ENCODE assay signal across 8 cellular contexts in the genomic region with DNA sequence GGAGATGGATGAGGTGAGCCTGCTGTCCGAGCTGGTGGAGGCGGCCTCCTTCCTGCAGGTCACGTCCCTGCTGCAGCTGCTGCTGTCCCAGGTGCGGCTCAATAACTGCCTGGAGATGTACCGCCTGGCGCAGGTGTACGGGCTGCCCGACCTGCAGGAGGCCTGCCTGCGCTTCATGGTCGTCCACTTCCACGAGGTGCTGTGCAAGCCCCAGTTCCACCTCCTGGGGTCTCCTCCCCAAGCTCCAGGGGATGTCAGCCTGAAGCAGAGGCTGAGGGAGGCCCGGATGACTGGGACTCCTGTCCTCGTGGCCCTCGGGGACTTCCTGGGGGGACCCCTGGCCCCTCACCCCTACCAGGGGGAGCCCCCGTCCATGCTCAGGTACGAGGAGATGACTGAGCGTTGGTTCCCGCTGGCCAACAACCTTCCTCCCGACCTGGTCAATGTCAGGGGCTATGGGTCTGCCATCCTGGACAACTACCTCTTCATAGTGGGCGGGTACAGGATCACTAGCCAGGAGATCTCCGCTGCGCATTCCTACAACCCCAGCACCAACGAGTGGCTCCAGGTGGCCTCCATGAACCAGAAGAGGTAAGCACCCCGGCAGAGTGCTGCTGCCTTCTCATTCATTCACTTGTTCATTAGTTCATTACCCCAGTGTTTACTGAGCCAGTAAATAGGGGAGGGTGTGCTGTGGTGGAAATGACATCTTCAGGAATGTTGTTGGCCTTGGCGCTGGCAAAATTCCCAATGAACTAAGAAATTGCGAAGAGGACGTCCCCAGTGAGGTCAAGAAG. TPM values are rescaled to one million over a fixed set of nuclear protein-coding genes. Genes with fewer than 3 reads are reported as not detected.
DNase-seq lines count a peak whose midpoint lies in the region; ATAC-seq and TF ChIP-seq lines count a peak whose summit lies in the region.

No MANE protein-coding gene starts in this region.

- H3K4me1 ChIP-seq in right lobe of liver (peaks cover 0 to 7% (median 0%) of the 10 kb centered on the region in 4 donors), stomach (peaks cover 17 to 60% (median 39%) of the 10 kb centered on the region in 4 donors)

- intact Hi-C loops in right lobe of liver (cut with DNase I) (no loop called here), stomach (cut with DNase I; ENCODE audit: low total_unique reads) (no loop called here)

- H3K4me3 ChIP-seq in right lobe of liver (peak overlapping the region; percentile 68 to 85 (median 78)), stomach (peak overlapping the region; percentile 77 to 85 (median 79))

- no peaks in the 10 kb centered on the region for H3K27me3 ChIP-seq in right lobe of liver
- no peaks in the 10 kb centered on the region for H3K27me3 ChIP-seq in stomach

- H3K27ac ChIP-seq in right lobe of liver: peak overlapping the region; percentile 66 to 83 (median 75)
- peak overlapping the region; percentile 91 to 95 (median 94) for H3K27ac ChIP-seq in stomach

- no peak for TF ChIP-seq CTCF in right lobe of liver (IDR thresholded peaks at IDR 0.05)
- no peak for TF ChIP-seq CTCF in stomach (IDR thresholded peaks at IDR 0.05)

- ATAC-seq in GM21390 (IDR thresholded peaks at IDR 0.05; ENCODE audit: unreplicated experiment): peak; percentile 35
- ATAC-seq in right lobe of liver: peak; percentile 53 to 59 (median 58)

- DNase-seq in Daoy (ENCODE audit: low read depth) (peak; percentile 57), HT-29 (ENCODE audit: low spot score) (peak; percentile 70), SW480 (ENCODE audit: low spot score) (peak; percentile 72), cerebellar cortex (ENCODE audit: low spot score) (peak; percentile 22), right lobe of liver (peak in 1 of 3 donors; percentile 21), stomach (peak; percentile 26), OCI-M1 (lab: John Stamatoyannopoulos, UW) (no peak)

- H3K36me3 ChIP-seq in right lobe of liver (no peaks in the 10 kb centered on the region), stomach (no peaks in the 10 kb centered on the region)

- TF ChIP-seq POLR2A in right lobe of liver (IDR thresholded peaks at IDR 0.05) (no peak), stomach (IDR thresholded peaks at IDR 0.05) (no peak)

- H3K9me3 ChIP-seq in right lobe of liver (no peaks in the 10 kb centered on the region), stomach (no peaks in the 10 kb centered on the region)

- 46% methylated on average over 8 of the region's 27 CpGs for WGBS in right lobe of liver (ENCODE audit: insufficient coverage, low coverage, low lambda C conversion rate, missing lambda C conversion rate)
- 6 to 17% (median 9%) methylated on average over 26 to 27 of the region's 27 CpGs for WGBS in stomach, 5 donors

- no peak for TF ChIP-seq EP300 in stomach (IDR thresholded peaks at IDR 0.05)

RNA-seq across cellular contexts. Expression of a gene that starts 0.8 kb away (rescaled TPM):
- total RNA-seq in Daoy (2014; rRNA removed; shearing (Covaris generic)): not detected in 2 replicates
- not detected in 2 replicates for total RNA-seq in HT-29 (2014; rRNA removed; shearing (Covaris generic))
- total RNA-seq in right lobe of liver: not detected
- not detected for total RNA-seq in stomach
- not detected for polyA plus RNA-seq in stomach

RNA-seq across cellular contexts. Expression of a gene that starts 0.8 kb away (rescaled TPM):
- 20.2 and 27.7 TPM in 2 replicates for total RNA-seq in Daoy (2014; rRNA removed; shearing (Covaris generic))
- 39.5 and 42.4 TPM in 2 replicates for total RNA-seq in HT-29 (2014; rRNA removed; shearing (Covaris generic))
- total RNA-seq in right lobe of liver: 10 to 100 TPM in 5 of 6 experiments, 1 to 10 TPM in 1; 9.4 to 15.3 (median 10.6) TPM
- total RNA-seq in stomach: 100 to 1,000 TPM in 1 of 5 donors, 10 to 100 TPM in 4; 13.3 to 141 (median 54.5) TPM
- polyA plus RNA-seq in stomach: 1 to 10 TPM; 5.1 to 7.7 (median 5.3) TPM
